Comparison of ENCODE assay signal across 14 cellular contexts in genomic region chr1:119027759-119028158, GRCh38. TPM values are rescaled to one million over a fixed set of nuclear protein-coding genes. Genes with fewer than 3 reads are reported as not detected.
"Had no signal": no experiment of that assay in that cellular context is flagged by ENCODE, and none has a peak within 500 bp of the region (broad histone marks: within the 10 kb centered on the region; RNA-seq: fewer than 3 reads in every experiment).

No MANE protein-coding gene starts in this region.

- H3K9me3 ChIP-seq: heart left ventricle had no signal

- H3K27me3 ChIP-seq: dorsolateral prefrontal cortex, heart left ventricle had no signal

- H3K4me1 ChIP-seq: heart left ventricle had no signal

- H3K4me3 ChIP-seq: dorsolateral prefrontal cortex, heart left ventricle had no signal

- H3K27ac Mint-ChIP-seq: naive thymus-derived CD8-positive, alpha-beta T cell had no signal

- H3K4me3 Mint-ChIP-seq: naive thymus-derived CD8-positive, alpha-beta T cell had no signal

- H3K27ac ChIP-seq: dorsolateral prefrontal cortex, heart left ventricle had no signal

- DNase-seq: cortex of kidney; dorsolateral prefrontal cortex; effector memory CD4-positive, alpha-beta T cell; heart left ventricle; hippocampal formation; naive thymus-derived CD8-positive, alpha-beta T cell; posterior cingulate gyrus; small intestine; stimulated activated CD4-positive, alpha-beta T cell treated with anti-CD3 and anti-CD28 coated beads, Interleukin-12 subunit alpha, Interleukin-12 subunit beta, amount 100 ng/mL, for 4 hours; stimulated activated naive CD4-positive, alpha-beta T cell treated with Interleukin-2 at 50 U/mL for 16 hours had no signal

RNA-seq across cellular contexts. Expression of gene TBX15, which starts 39.6 kb away (rescaled TPM):
- total RNA-seq: epithelial cell of proximal tubule; glomerular endothelial cell; kidney epithelial cell; naive thymus-derived CD8-positive, alpha-beta T cell; pulmonary artery endothelial cell had no signal
- polyA plus RNA-seq: naive thymus-derived CD8-positive, alpha-beta T cell had no signal
